26 cellular contexts compared by ENCODE assay signal in genomic region chr7:16543456-16543855, GRCh38. TPM values are rescaled to one million over a fixed set of nuclear protein-coding genes. Genes with fewer than 3 reads are reported as not detected.
"Had no signal": no experiment of that assay in that cellular context is flagged by ENCODE, and none has a peak within 500 bp of the region (broad histone marks: within the 10 kb centered on the region; RNA-seq: fewer than 3 reads in every experiment).

No MANE protein-coding gene starts in this region.

- H3K27me3 Mint-ChIP-seq: stimulated activated naive CD8-positive, alpha-beta T cell treated with anti-CD3 and anti-CD28 coated beads, Interleukin-15, Interleukin-2, amounts not matched to agents 100 ng/mL and 50 ng/mL, for 24 hours had no signal

- H3K4me3 Mint-ChIP-seq: natural killer cell; neural crest cell; stimulated activated memory B cell treated with anti-CD40 and anti-IgM and Interleukin-4, amounts not matched to agents 10 μg/mL and 1 μg/mL and 100 μg/mL, for 72 hours; stimulated activated naive CD8-positive, alpha-beta T cell treated with anti-CD3 and anti-CD28 coated beads, Interleukin-15, Interleukin-2, amounts not matched to agents 100 ng/mL and 50 ng/mL, for 24 hours had no signal

- H3K27ac ChIP-seq: epithelial cell of prostate, esophagus muscularis mucosa, hepatocyte, spleen, tibial artery, upper lobe of left lung, vagina had no signal

- H3K4me3 ChIP-seq: esophagus muscularis mucosa, hepatocyte, spleen, tibial artery, upper lobe of left lung, vagina had no signal

- ATAC-seq: natural killer cell; sciatic nerve; stimulated activated memory B cell treated with anti-CD40 and anti-IgM and Interleukin-4, amounts not matched to agents 10 μg/mL and 1 μg/mL and 100 μg/mL, for 72 hours had no signal

- H3K36me3 ChIP-seq: esophagus muscularis mucosa, spleen, tibial artery, upper lobe of left lung, vagina had no signal

- H3K4me1 ChIP-seq: esophagus muscularis mucosa, spleen, tibial artery, upper lobe of left lung, vagina had no signal

- H3K36me3 Mint-ChIP-seq: natural killer cell; stimulated activated memory B cell treated with anti-CD40 and anti-IgM and Interleukin-4, amounts not matched to agents 10 μg/mL and 1 μg/mL and 100 μg/mL, for 72 hours had no signal

- H3K9me3 Mint-ChIP-seq: natural killer cell; neural crest cell; stimulated activated naive CD8-positive, alpha-beta T cell treated with anti-CD3 and anti-CD28 coated beads, Interleukin-15, Interleukin-2, amounts not matched to agents 100 ng/mL and 50 ng/mL, for 24 hours had no signal

- DNase-seq: effector memory CD4-positive, alpha-beta T cell; kidney glomerular epithelial cell; natural killer cell; posterior cingulate gyrus; spleen; stimulated activated CD4-positive, alpha-beta T cell treated with anti-CD3 and anti-CD28 coated beads, Interleukin-15, amount 100 ng/mL, for 24 hours; stimulated activated CD4-positive, alpha-beta T cell treated with anti-CD3 and anti-CD28 coated beads, Interleukin-1b, Interleukin-23, amount 100 ng/mL, for 48 hours; stimulated activated CD4-positive, alpha-beta T cell treated with anti-CD3 and anti-CD28 coated beads, Interleukin-4, amount 100 ng/mL, for 24 hours; tibial artery; upper lobe of left lung had no signal

- H3K27me3 ChIP-seq: esophagus muscularis mucosa, hepatocyte, spleen, tibial artery, upper lobe of left lung, vagina had no signal

- H3K4me1 Mint-ChIP-seq: natural killer cell; neural crest cell; stimulated activated memory B cell treated with anti-CD40 and anti-IgM and Interleukin-4, amounts not matched to agents 10 μg/mL and 1 μg/mL and 100 μg/mL, for 72 hours had no signal

- H3K27ac Mint-ChIP-seq: natural killer cell; stimulated activated memory B cell treated with anti-CD40 and anti-IgM and Interleukin-4, amounts not matched to agents 10 μg/mL and 1 μg/mL and 100 μg/mL, for 72 hours; stimulated activated naive CD8-positive, alpha-beta T cell treated with anti-CD3 and anti-CD28 coated beads, Interleukin-15, Interleukin-2, amounts not matched to agents 100 ng/mL and 50 ng/mL, for 24 hours had no signal

- H3K9me3 ChIP-seq: esophagus muscularis mucosa, tibial artery, upper lobe of left lung, vagina had no signal

RNA-seq across cellular contexts. Expression of gene LRRC72, which starts 16.8 kb away (rescaled TPM):
- total RNA-seq: esophagus muscularis mucosa, hepatocyte, liver, lung microvascular endothelial cell, mucosa of gallbladder, myocyte, natural killer cell, neural crest cell, osteocyte, pulmonary artery endothelial cell, sciatic nerve, skeletal muscle tissue, spleen, temporal lobe, upper lobe of left lung, vagina had no signal
- polyA plus RNA-seq: hepatocyte, liver, spleen had no signal
